14 cellular contexts compared by ENCODE assay signal in genomic region chr7:151607464-151607867, GRCh38.
DNase-seq lines count a peak whose midpoint lies in the region; TF ChIP-seq lines count a peak whose summit lies in the region.
"Had no signal": no experiment of that assay in that cellular context is flagged by ENCODE, and none has a peak within 500 bp of the region (broad histone marks: within the 10 kb centered on the region; RNA-seq: fewer than 3 reads in every experiment).

No MANE protein-coding gene starts in this region.

- H2AFZ ChIP-seq in MM.1S (ENCODE audit: low read length) = no peak overlapping the region

- H3K4me3 Mint-ChIP-seq in osteocyte (ENCODE audit: unreplicated experiment) = no peak overlapping the region
- H3K4me3 Mint-ChIP-seq: HFFc6 had no signal

- no peaks in the 10 kb centered on the region; the same call in 1 of the 2 replicates for H4K20me1 ChIP-seq in MM.1S (ENCODE audit: insufficient read depth, low read length)

- H3F3A ChIP-seq in MM.1S (ENCODE audit: insufficient read depth, low read length) = no peaks in the 10 kb centered on the region

- no peaks in the 10 kb centered on the region for H3K9me2 ChIP-seq in MM.1S (replicated peaks; ENCODE audit: insufficient read depth, low read length)

- no peaks in the 10 kb centered on the region for H3K36me3 ChIP-seq in MM.1S (replicated peaks; ENCODE audit: insufficient read depth, low read length)

- no peaks in the 10 kb centered on the region for H3K4me1 ChIP-seq in MM.1S (ENCODE audit: low read length)

- no peaks in the 10 kb centered on the region for H3K79me2 ChIP-seq in MM.1S (ENCODE audit: low read length)

- no peak overlapping the region for H3K4me3 ChIP-seq in MM.1S (ENCODE audit: low read length)
- H3K4me3 ChIP-seq: tibial artery had no signal

- TF ChIP-seq CTCF in MM.1S (IDR thresholded peaks at IDR 0.05; ENCODE audit: low read length) (no peak), osteocyte (IDR thresholded peaks at IDR 0.05) (no peak)

- no peaks in the 10 kb centered on the region for H3K27me3 Mint-ChIP-seq in osteocyte (ENCODE audit: unreplicated experiment)

- no peak overlapping the region for H3K27ac Mint-ChIP-seq in osteocyte (ENCODE audit: unreplicated experiment)
- H3K27ac Mint-ChIP-seq: HFFc6 had no signal

- DNase-seq in AG08396 (ENCODE audit: low spot score) = peak; percentile 29
- peak; percentile 64 for DNase-seq in LoVo (ENCODE audit: low spot score)
- peak; percentile 45 for DNase-seq in astrocyte of the hippocampus (ENCODE audit: low read depth, low spot score)
- DNase-seq in iris pigment epithelial cell (ENCODE audit: low read depth) = peak; percentile 69
- DNase-seq in cerebellar cortex (ENCODE audit: low spot score) = no peak
- DNase-seq in MM.1S = no peak
- DNase-seq in T-helper 9 cell = no peak
- DNase-seq in osteocyte (ENCODE audit: extremely low spot score, unreplicated experiment) = no peak
- DNase-seq: activated T-cell treated with anti-CD3 and anti-CD28 coated beads for 4 hours, foreskin melanocyte, HFFc6, NCI-H1048, NCI-H345, tibial artery had no signal

- no peak overlapping the region for H3K27ac ChIP-seq in MM.1S (ENCODE audit: low read length)
- H3K27ac ChIP-seq: tibial artery had no signal

- H3K9me3 ChIP-seq in MM.1S (replicated peaks; ENCODE audit: insufficient read depth, low read length) = no peaks in the 10 kb centered on the region
- H3K9me3 ChIP-seq: tibial artery had no signal

- H3K4me1 Mint-ChIP-seq in osteocyte (ENCODE audit: unreplicated experiment) = peaks cover 6% of the 10 kb centered on the region

- no peaks in the 10 kb centered on the region for H3K9me3 Mint-ChIP-seq in osteocyte (ENCODE audit: unreplicated experiment)
- H3K9me3 Mint-ChIP-seq: HFFc6 had no signal

- no peaks in the 10 kb centered on the region for H3K27me3 ChIP-seq in MM.1S (replicated peaks; ENCODE audit: insufficient read depth, low read length)
- H3K27me3 ChIP-seq: tibial artery had no signal

- H3K9ac ChIP-seq in MM.1S (ENCODE audit: low read length) = no peak overlapping the region

- H3K36me3 Mint-ChIP-seq in osteocyte (ENCODE audit: unreplicated experiment) = peaks cover 10% of the 10 kb centered on the region

- H3K4me2 ChIP-seq in MM.1S (ENCODE audit: low read depth, low read length) = no peak overlapping the region

Comparison
In these comparisons a context has a peak if more than half of its experiments do, and no peak if none do; other contexts are left out.
1. DNase-seq: peak in AG08396 (single experiment), LoVo (single experiment), astrocyte of the hippocampus (single experiment) and iris pigment epithelial cell (single experiment); none in cerebellar cortex (single experiment), MM.1S (single experiment), T-helper 9 cell (single experiment) and osteocyte (single experiment).